In the genomic region with DNA sequence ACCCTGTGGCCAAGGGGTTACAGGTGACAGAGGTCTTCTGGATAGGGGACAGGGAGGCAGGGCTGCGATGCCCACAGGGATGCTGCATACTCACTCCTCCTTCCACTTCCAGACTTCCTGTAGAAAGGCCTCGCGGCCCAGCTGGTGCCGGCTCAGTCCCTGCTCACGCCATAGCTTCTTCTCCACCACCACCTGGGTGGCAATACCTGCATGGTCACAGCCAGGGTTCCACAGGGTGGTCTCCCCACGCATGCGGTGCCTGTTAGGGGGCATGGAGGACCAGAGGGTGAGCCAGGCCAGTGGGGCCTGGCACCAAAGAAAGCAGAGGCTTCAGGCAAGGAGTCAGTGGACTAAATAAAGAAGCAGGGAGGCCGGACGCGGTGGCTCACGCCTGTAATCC, we compare ENCODE assay signal across 13 cellular contexts. TPM values are rescaled to one million over a fixed set of nuclear protein-coding genes. Genes with fewer than 3 reads are reported as not detected.
DNase-seq lines count a peak whose midpoint lies in the region; ATAC-seq, FAIRE-seq and TF ChIP-seq lines count a peak whose summit lies in the region.
"Had no signal": no experiment of that assay in that cellular context is flagged by ENCODE, and none has a peak within 500 bp of the region (broad histone marks: within the 10 kb centered on the region; RNA-seq: fewer than 3 reads in every experiment).

No MANE protein-coding gene starts in this region.

- H3K79me2 ChIP-seq in H1 (ENCODE audit: control insufficient read depth in 1 of 2, insufficient read depth in 2 of 2, low read length in 2 of 2) = no peaks in the 10 kb centered on the region

- H3K4ac ChIP-seq in H1 (replicated peaks; ENCODE audit: insufficient read length, low read depth, low read length) = no peak overlapping the region

- H3K36me3 ChIP-seq in H1 (ENCODE audit: control insufficient read depth in 2 of 4, insufficient read depth in 4 of 4, low read length in 3 of 4) = peaks cover 32 to 71% (median 43%) of the 10 kb centered on the region in 4 experiments
- H3K36me3 ChIP-seq in lower lobe of right lung = peaks cover 67% of the 10 kb centered on the region
- peaks cover 85% of the 10 kb centered on the region for H3K36me3 ChIP-seq in HAP-1 (replicated peaks)

- H3K18ac ChIP-seq in H1 (ENCODE audit: extremely low read depth, low read length) = no peak overlapping the region

- H2BK20ac ChIP-seq in H1 (ENCODE audit: low read length) = no peak overlapping the region

- H2AK5ac ChIP-seq in H1 (ENCODE audit: low read depth, low read length) = no peak overlapping the region

- no peak for TF ChIP-seq EP300 in H1 (IDR thresholded peaks at IDR 0.05; ENCODE audit: borderline replicate concordance in 1 of 2, low read depth in 2 of 2, low read length in 2 of 2)

- H4K20me1 ChIP-seq in H1 (replicated peaks in 1 of 2; ENCODE audit: control insufficient read depth in 1 of 2, insufficient read depth in 2 of 2, low read length in 2 of 2) = peaks cover 1 to 3% of the 10 kb centered on the region in 2 experiments

- TF ChIP-seq RAD21 in H1 (IDR thresholded peaks at IDR 0.05 in 1 of 2, conservative IDR thresholded peaks at IDR 0.05 in 1 of 2; ENCODE audit: low read depth in 2 of 2, low read length in 2 of 2) = no peak

- no peak overlapping the region for H3K4me3 ChIP-seq in H1 (ENCODE audit: extremely low read depth in 1 of 4, insufficient read depth in 2 of 4, low read depth in 3 of 4, low read length in 4 of 4)
- H3K4me3 ChIP-seq in lower lobe of right lung = no peak overlapping the region
- no peak overlapping the region for H3K4me3 ChIP-seq in HAP-1
- H3K4me3 ChIP-seq: BLaER1 treated with 17β-estradiol and CSF1 and Interleukin-3, amounts not matched to agents 10 nM and 100 nM; GM23248 had no signal

- peak overlapping the region; percentile 57; the same call in 1 of the 2 replicates for H4K8ac ChIP-seq in H1 (ENCODE audit: extremely low read depth, insufficient read depth, low read length)

- H4K5ac ChIP-seq in H1 (ENCODE audit: insufficient read length, low read depth, low read length) = no peak overlapping the region

- intact Hi-C loops in lower lobe of right lung (cut with DNase I) = no loop called here

- TF ChIP-seq CTCF in H1 (IDR thresholded peaks at IDR 0.05; ENCODE audit: control extremely low read depth in 1 of 3, insufficient read depth in 1 of 3, low read depth in 1 of 3, low read length in 3 of 3) (no peak), lower lobe of right lung (IDR thresholded peaks at IDR 0.05) (no peak)

- FAIRE-seq in H1 (lab: Jason Lieb, UNC) (no peak), RCC 7860 (lab: Jason Lieb, UNC) (no peak)

- no peak for TF ChIP-seq POLR2A in H1 (IDR thresholded peaks at IDR 0.05; ENCODE audit: control extremely low read depth in 1 of 2, low read depth in 2 of 2, low read length in 2 of 2)

- in situ Hi-C loops in HAP-1 (cut with MboI; ENCODE audit: low sequenced_read_pairs) = no loop called here

- no peak overlapping the region for H3K27ac ChIP-seq in H1 (ENCODE audit: low read depth, low read length)
- H3K27ac ChIP-seq in lower lobe of right lung = no peak overlapping the region
- H3K27ac ChIP-seq: BLaER1 treated with 17β-estradiol and CSF1 and Interleukin-3, amounts not matched to agents 10 nM and 100 nM; GM23248 had no signal

- H3K27me3 ChIP-seq in H1 (replicated peaks in 1 of 4; ENCODE audit: control insufficient read depth in 3 of 4, extremely low read depth in 1 of 4, insufficient read depth in 3 of 4, low read length in 3 of 4) (no peaks in the 10 kb centered on the region; a peak in 1 of 7 replicates), lower lobe of right lung (ENCODE audit: low read depth) (no peaks in the 10 kb centered on the region), HAP-1 (ENCODE audit: low read depth) (no peaks in the 10 kb centered on the region)
- H3K27me3 ChIP-seq: BLaER1 treated with 17β-estradiol and CSF1 and Interleukin-3, amounts not matched to agents 10 nM and 100 nM had no signal

- H2BK5ac ChIP-seq in H1 (ENCODE audit: low read depth, low read length) = no peak overlapping the region

- no peak overlapping the region for H3K56ac ChIP-seq in H1 (replicated peaks; ENCODE audit: insufficient read length, low read depth, low read length)

- DNase-seq in AG20443 (ENCODE audit: low spot score) (peak; percentile 2), H1 (ENCODE audit: low read depth in 1 of 2, low spot score in 2 of 2) (no peak), lower lobe of right lung (peak; percentile 28), NCI-H446 (lab: John Stamatoyannopoulos, UW) (no peak), HAP-1 (ENCODE audit: low spot score in 2 of 2) (no peak), RCC 7860 (ENCODE audit: low spot score) (no peak)
- DNase-seq: 8988T; Calu3; CD4-positive, CD25-positive, alpha-beta regulatory T cell; DMS 273 treated with DMSO at 0.1 percent for 48 hours; GM23248; H9 had no signal

- H3K9ac ChIP-seq in H1 (replicated peaks in 1 of 4; ENCODE audit: extremely low read depth in 1 of 4, low read depth in 3 of 4, low read length in 3 of 4) = no peak overlapping the region
- H3K9ac ChIP-seq: GM23248 had no signal

- no peaks in the 10 kb centered on the region for H3K79me1 ChIP-seq in H1 (ENCODE audit: low read depth, low read length)

- no peak overlapping the region for H2AFZ ChIP-seq in H1 (ENCODE audit: low read length)
- H2AFZ ChIP-seq: GM23248 had no signal

- no peak overlapping the region for H3K4me2 ChIP-seq in H1 (ENCODE audit: insufficient read depth in 1 of 2, low read depth in 2 of 2, low read length in 2 of 2)
- H3K4me2 ChIP-seq: BLaER1 treated with 17β-estradiol and CSF1 and Interleukin-3, amounts not matched to agents 10 nM and 100 nM had no signal

- no peak overlapping the region for H2BK15ac ChIP-seq in H1 (ENCODE audit: low read length)

- H3K23ac ChIP-seq in H1 (ENCODE audit: insufficient read length) = no peak overlapping the region

- CTCF ChIA-PET in H1 (lab: Charles Lee; ENCODE audit: partially characterized antibody) = interaction anchor here (0.6 to 15.6 kb wide), 4 partner anchors 11 to 264 kb away, joined by 3 to 228 read pairs (median 6); a partner anchor contains a TSS

- no peak overlapping the region for H2BK12ac ChIP-seq in H1 (ENCODE audit: low read depth, low read length)

- H3K14ac ChIP-seq in H1 (ENCODE audit: insufficient read length) = no peak overlapping the region

- ATAC-seq in lower lobe of right lung = no peak

- 98% methylated on average over 11 of the region's 11 CpGs; no CpG with 5 or more reads in 1 of the 2 experiments for WGBS in H1 (ENCODE audit: extremely low coverage in 1 of 2, insufficient coverage in 1 of 2, insufficient read length in 1 of 2, insufficient replicate concordance in 2 of 2, low coverage in 1 of 2, low lambda C conversion rate in 2 of 2, missing lambda C conversion rate in 1 of 2), 2 experiments

- H3K23me2 ChIP-seq in H1 (ENCODE audit: low read depth, low read length) = 0 out of 2 replicates have a peak, but pooled peaks cover 1% of the 10 kb centered on the region

- no peak overlapping the region for H4K91ac ChIP-seq in H1 (replicated peaks; ENCODE audit: insufficient read length, low read length)

- POLR2A ChIA-PET in H1 (lab: Charles Lee; ENCODE audit: partially characterized antibody) = interaction anchor here (0.6 to 10.3 kb wide), 10 partner anchors 9 to 146 kb away, joined by 3 to 85 read pairs (median 3); a partner anchor contains a TSS

- H3K9me3 ChIP-seq in H1 (ENCODE audit: insufficient read depth in 2 of 2, low read depth in 1 of 2, low read length in 1 of 2) (no peaks in the 10 kb centered on the region), lower lobe of right lung (no peaks in the 10 kb centered on the region), HAP-1 (no peaks in the 10 kb centered on the region)
- H3K9me3 ChIP-seq: BLaER1 treated with 17β-estradiol and CSF1 and Interleukin-3, amounts not matched to agents 10 nM and 100 nM had no signal

- no peak overlapping the region for H2BK120ac ChIP-seq in H1 (replicated peaks; ENCODE audit: low read depth, low read length)

- H3K4me1 ChIP-seq in H1 (replicated peaks in 1 of 4; ENCODE audit: control insufficient read depth in 3 of 4, insufficient read depth in 4 of 4, low read length in 3 of 4) (no peaks in the 10 kb centered on the region), lower lobe of right lung (no peaks in the 10 kb centered on the region), HAP-1 (no peaks in the 10 kb centered on the region)

RNA-seq across cellular contexts. Expression of a gene that starts 8.3 kb away (rescaled TPM):
- 1.5 and 2.1 TPM in 2 replicates for total RNA-seq in H1 (2021; fragmentation: NEBNext Ultra II Directional; extraction: Animal tissue kit (Norgen Biotek cat#: 25700))
- polyA plus RNA-seq in H1 (2011; rRNA removed) = 0.82 and 1.1 TPM in 2 replicates
- polyA plus RNA-seq in H1 (2011; cell fraction: cytosol; rRNA removed) = 0.93 TPM
- polyA plus RNA-seq in H1 (2011; cell fraction: nucleus; rRNA removed) = 4.2 TPM
- 1.3 to 2.1 TPM (median 1.5 TPM) in 4 replicates for polyA plus RNA-seq in H1 (2012, experiment 1 of 2)
- 0.68 TPM for polyA plus RNA-seq in H1 (2012, experiment 2 of 2)
- 0.97 TPM for polyA plus RNA-seq in H1 (2013, experiment 1 of 2)
- polyA plus RNA-seq in H1 (2013, experiment 2 of 2) = 0.48 TPM
- polyA minus RNA-seq in H1 (2011; rRNA and poly(A)+ RNA removed) = 0.15 and 0.95 TPM in 2 replicates
- 0.88 TPM for polyA minus RNA-seq in H1 (2011; cell fraction: cytosol; rRNA and poly(A)+ RNA removed)
- polyA minus RNA-seq in H1 (2011; cell fraction: nucleus; rRNA and poly(A)+ RNA removed) = 3.4 TPM
- total RNA-seq in lower lobe of right lung = 4.2 TPM

RNA-seq across cellular contexts. Expression of a gene that starts 10.1 kb away (rescaled TPM):
- 162 and 163 TPM in 2 replicates for total RNA-seq in H1 (2021; fragmentation: NEBNext Ultra II Directional; extraction: Animal tissue kit (Norgen Biotek cat#: 25700))
- polyA plus RNA-seq in H1 (2011; rRNA removed) = 53.5 and 99.3 TPM in 2 replicates
- 38.7 TPM for polyA plus RNA-seq in H1 (2011; cell fraction: cytosol; rRNA removed)
- 191 TPM for polyA plus RNA-seq in H1 (2011; cell fraction: nucleus; rRNA removed)
- 141 to 169 TPM (median 165 TPM) in 4 replicates for polyA plus RNA-seq in H1 (2012, experiment 1 of 2)
- 254 TPM for polyA plus RNA-seq in H1 (2012, experiment 2 of 2)
- 75.9 TPM for polyA plus RNA-seq in H1 (2013, experiment 1 of 2)
- polyA plus RNA-seq in H1 (2013, experiment 2 of 2) = 66.0 TPM
- 123 and 151 TPM in 2 replicates for polyA minus RNA-seq in H1 (2011; rRNA and poly(A)+ RNA removed)
- polyA minus RNA-seq in H1 (2011; cell fraction: cytosol; rRNA and poly(A)+ RNA removed) = 89.3 TPM
- polyA minus RNA-seq in H1 (2011; cell fraction: nucleus; rRNA and poly(A)+ RNA removed) = 72.5 TPM
- total RNA-seq in lower lobe of right lung = 44.1 TPM

RNA-seq across cellular contexts. Expression of a gene that starts 21.3 kb away (rescaled TPM):
- 127 and 132 TPM in 2 replicates for total RNA-seq in H1 (2021; fragmentation: NEBNext Ultra II Directional; extraction: Animal tissue kit (Norgen Biotek cat#: 25700))
- 168 and 173 TPM in 2 replicates for polyA plus RNA-seq in H1 (2011; rRNA removed)
- polyA plus RNA-seq in H1 (2011; cell fraction: cytosol; rRNA removed) = 120 TPM
- 113 TPM for polyA plus RNA-seq in H1 (2011; cell fraction: nucleus; rRNA removed)
- polyA plus RNA-seq in H1 (2012, experiment 1 of 2) = 145 to 181 TPM (median 164 TPM) in 4 replicates
- polyA plus RNA-seq in H1 (2012, experiment 2 of 2) = 295 TPM
- polyA plus RNA-seq in H1 (2013, experiment 1 of 2) = 152 TPM
- 160 TPM for polyA plus RNA-seq in H1 (2013, experiment 2 of 2)
- polyA minus RNA-seq in H1 (2011; rRNA and poly(A)+ RNA removed) = 71.6 and 92.1 TPM in 2 replicates
- 62.2 TPM for polyA minus RNA-seq in H1 (2011; cell fraction: cytosol; rRNA and poly(A)+ RNA removed)
- 26.8 TPM for polyA minus RNA-seq in H1 (2011; cell fraction: nucleus; rRNA and poly(A)+ RNA removed)
- total RNA-seq in lower lobe of right lung = 30.5 TPM

RNA-seq across cellular contexts. Expression of a gene that starts 23.0 kb away (rescaled TPM):
- total RNA-seq in H1 (2021; fragmentation: NEBNext Ultra II Directional; extraction: Animal tissue kit (Norgen Biotek cat#: 25700)) = 3.4 and 5.9 TPM in 2 replicates
- polyA plus RNA-seq in H1 (2011; rRNA removed) = 3.1 and 4.4 TPM in 2 replicates
- 8.2 TPM for polyA plus RNA-seq in H1 (2011; cell fraction: cytosol; rRNA removed)
- polyA plus RNA-seq in H1 (2011; cell fraction: nucleus; rRNA removed) = 40.1 TPM
- polyA plus RNA-seq in H1 (2012, experiment 1 of 2) = 6.1 to 13.3 TPM (median 9.4 TPM) in 4 replicates
- polyA plus RNA-seq in H1 (2012, experiment 2 of 2) = 0.63 TPM
- 2.0 TPM for polyA plus RNA-seq in H1 (2013, experiment 1 of 2)
- polyA plus RNA-seq in H1 (2013, experiment 2 of 2) = 1.9 TPM
- polyA minus RNA-seq in H1 (2011; rRNA and poly(A)+ RNA removed) = 1.4 TPM in 1 of 2 replicates, not detected in the other
- polyA minus RNA-seq in H1 (2011; cell fraction: cytosol; rRNA and poly(A)+ RNA removed) = 1.5 TPM
- 1.7 TPM for polyA minus RNA-seq in H1 (2011; cell fraction: nucleus; rRNA and poly(A)+ RNA removed)
- total RNA-seq in lower lobe of right lung = 1.2 TPM
- polyA plus RNA-seq: CD4-positive, CD25-positive, alpha-beta regulatory T cell had no signal

RNA-seq across cellular contexts. Expression of a gene that starts 29.6 kb away (rescaled TPM):
- 1.6 and 1.9 TPM in 2 replicates for total RNA-seq in H1 (2021; fragmentation: NEBNext Ultra II Directional; extraction: Animal tissue kit (Norgen Biotek cat#: 25700))
- 0.78 and 1.00 TPM in 2 replicates for polyA plus RNA-seq in H1 (2011; rRNA removed)
- polyA plus RNA-seq in H1 (2011; cell fraction: cytosol; rRNA removed) = 0.81 TPM
- polyA plus RNA-seq in H1 (2011; cell fraction: nucleus; rRNA removed) = 0.88 TPM
- polyA plus RNA-seq in H1 (2012, experiment 1 of 2) = 1.3 to 1.9 TPM (median 1.7 TPM) in 4 replicates
- 0.46 TPM for polyA plus RNA-seq in H1 (2012, experiment 2 of 2)
- 0.77 TPM for polyA plus RNA-seq in H1 (2013, experiment 1 of 2)
- polyA plus RNA-seq in H1 (2013, experiment 2 of 2) = 0.85 TPM
- 0.85 and 0.88 TPM in 2 replicates for polyA minus RNA-seq in H1 (2011; rRNA and poly(A)+ RNA removed)
- polyA minus RNA-seq in H1 (2011; cell fraction: cytosol; rRNA and poly(A)+ RNA removed) = 0.88 TPM
- 0.90 TPM for polyA minus RNA-seq in H1 (2011; cell fraction: nucleus; rRNA and poly(A)+ RNA removed)
- 2.5 TPM for total RNA-seq in lower lobe of right lung

Comparison
In these comparisons a context has a peak if more than half of its experiments do, and no peak if none do; other contexts are left out.
1. DNase-seq: peak in AG20443 (single experiment) and lower lobe of right lung (single experiment); none in H1 (0 of 2), NCI-H446 (0 of 2), HAP-1 (0 of 2) and RCC 7860 (single experiment).